12 cellular contexts compared by ENCODE assay signal in genomic region chr16:50372611-50373344, GRCh38. TPM values are rescaled to one million over a fixed set of nuclear protein-coding genes. Genes with fewer than 3 reads are reported as not detected.
DNase-seq lines count a peak whose midpoint lies in the region; ATAC-seq and TF ChIP-seq lines count a peak whose summit lies in the region.
"Had no signal": no experiment of that assay in that cellular context is flagged by ENCODE, and none has a peak within 500 bp of the region (broad histone marks: within the 10 kb centered on the region; RNA-seq: fewer than 3 reads in every experiment).

No MANE protein-coding gene starts in this region.

- H3K36me3 ChIP-seq in right atrium auricular region = no peaks in the 10 kb centered on the region
- H3K36me3 ChIP-seq: neutrophil had no signal

- no peak overlapping the region for H3K4me3 Mint-ChIP-seq in activated naive CD8-positive, alpha-beta T cell treated with anti-CD3 and anti-CD28 coated beads for 36 hours
- H3K4me3 Mint-ChIP-seq: activated naive CD4-positive, alpha-beta T cell treated with anti-CD3 and anti-CD28 coated beads, Interleukin-2, amount 10 ng/mL, durations not matched to agents 7 days and 5 days had no signal

- H3K9me3 ChIP-seq in right atrium auricular region = no peaks in the 10 kb centered on the region
- H3K9me3 ChIP-seq: neutrophil had no signal

- H3K9me3 Mint-ChIP-seq in activated naive CD8-positive, alpha-beta T cell treated with anti-CD3 and anti-CD28 coated beads for 36 hours = no peaks in the 10 kb centered on the region
- H3K9me3 Mint-ChIP-seq: activated naive CD4-positive, alpha-beta T cell treated with anti-CD3 and anti-CD28 coated beads, Interleukin-2, amount 10 ng/mL, durations not matched to agents 7 days and 5 days had no signal

- ATAC-seq in GM21717 (IDR thresholded peaks at IDR 0.05; ENCODE audit: unreplicated experiment) (no peak), HG03139 (IDR thresholded peaks at IDR 0.05; ENCODE audit: unreplicated experiment) (no peak)

- DNase-seq in NCI-H2196 (lab: John Stamatoyannopoulos, UW; ENCODE audit: unreplicated experiment) (peak; percentile 13), NCI-H2196 treated with DMSO at 0.1 percent for 48 hours (lab: John Stamatoyannopoulos, UW; ENCODE audit: unreplicated experiment) (no peak), SW480 (ENCODE audit: low spot score) (peak; percentile 44), right atrium auricular region (ENCODE audit: low spot score) (no peak), superior temporal gyrus (ENCODE audit: extremely low spot score) (peak; percentile 32)
- DNase-seq in activated naive CD8-positive, alpha-beta T cell treated with anti-CD3 and anti-CD28 coated beads for 36 hours = no peak
- DNase-seq: activated naive CD4-positive, alpha-beta T cell treated with anti-CD3 and anti-CD28 coated beads, Interleukin-2, amount 10 ng/mL, durations not matched to agents 7 days and 5 days; AML-193; NCI-H2029 treated with DMSO at 0.1 percent for 48 hours had no signal

- peak overlapping the region; percentile 42 to 46 for H3K27ac ChIP-seq in right atrium auricular region
- H3K27ac ChIP-seq: neutrophil had no signal

- no peak overlapping the region for H3K27ac Mint-ChIP-seq in activated naive CD8-positive, alpha-beta T cell treated with anti-CD3 and anti-CD28 coated beads for 36 hours
- H3K27ac Mint-ChIP-seq: activated naive CD4-positive, alpha-beta T cell treated with anti-CD3 and anti-CD28 coated beads, Interleukin-2, amount 10 ng/mL, durations not matched to agents 7 days and 5 days had no signal

- TF ChIP-seq CTCF in right atrium auricular region (IDR thresholded peaks at IDR 0.05) = no peak

- no peaks in the 10 kb centered on the region for H3K27me3 Mint-ChIP-seq in activated naive CD8-positive, alpha-beta T cell treated with anti-CD3 and anti-CD28 coated beads for 36 hours

- no peak overlapping the region for H3K4me3 ChIP-seq in right atrium auricular region

- peaks cover 4% of the 10 kb centered on the region for H3K36me3 Mint-ChIP-seq in activated naive CD8-positive, alpha-beta T cell treated with anti-CD3 and anti-CD28 coated beads for 36 hours

- peaks cover 0 to 3% of the 10 kb centered on the region in 2 donors for H3K4me1 ChIP-seq in right atrium auricular region

- no peaks in the 10 kb centered on the region for H3K27me3 ChIP-seq in right atrium auricular region

- H3K4me1 Mint-ChIP-seq in activated naive CD8-positive, alpha-beta T cell treated with anti-CD3 and anti-CD28 coated beads for 36 hours = peaks cover 13% of the 10 kb centered on the region

RNA-seq across cellular contexts. Expression of gene BRD7, which starts 4.0 kb away (rescaled TPM):
- total RNA-seq in right atrium auricular region = 10 to 100 TPM; 28.0 to 28.9 TPM
- 10 to 100 TPM; 93.6 to 98.5 TPM for total RNA-seq in activated naive CD8-positive, alpha-beta T cell treated with anti-CD3 and anti-CD28 coated beads for 36 hours

Comparison
In these comparisons a context has a peak if more than half of its experiments do, and no peak if none do; other contexts are left out.
1. DNase-seq: peak in NCI-H2196 (single experiment), SW480 (single experiment) and superior temporal gyrus (single experiment); none in NCI-H2196 treated with DMSO at 0.1 percent for 48 hours (single experiment), right atrium auricular region (single experiment) and activated naive CD8-positive, alpha-beta T cell treated with anti-CD3 and anti-CD28 coated beads for 36 hours (single experiment).